ENCODE assay signal across 17 cellular contexts in genomic region chr7:108301387-108301786, GRCh38.
A peak's percentile ranks its signal among the peaks of the same experiment; 100 is the strongest.
DNase-seq lines count a peak whose midpoint lies in the region; ATAC-seq, FAIRE-seq and TF ChIP-seq lines count a peak whose summit lies in the region.
"Had no signal": no experiment of that assay in that cellular context is flagged by ENCODE, and none has a peak within 500 bp of the region (broad histone marks: within the 10 kb centered on the region; RNA-seq: fewer than 3 reads in every experiment).

No MANE protein-coding gene starts in this region.

- H3K27ac ChIP-seq in A549 (peak overlapping the region; percentile 10 to 43; a peak in 3 of 6 replicates), IMR-90 (ENCODE audit: insufficient read depth, low read length) (no peak overlapping the region), esophagus squamous epithelium (peak overlapping the region in 3 of 4 donors; percentile 35 to 75 (median 62)), trophoblast cell (ENCODE audit: low read depth, low read length) (no peak overlapping the region)

- intact Hi-C loops in IMR-90 (cut with micrococcal nuclease), result no loop called here
- intact Hi-C loops in esophagus squamous epithelium (cut with DNase I), result no loop called here

- H3K27me3 Mint-ChIP-seq in stimulated activated naive CD8-positive, alpha-beta T cell treated with anti-CD3 and anti-CD28 coated beads, Interleukin-15, amount 100 ng/mL, for 72 hours, result no peaks in the 10 kb centered on the region
- no peaks in the 10 kb centered on the region for H3K27me3 Mint-ChIP-seq in activated CD8-positive, alpha-beta T cell treated with anti-CD3 and anti-CD28 coated beads, Interleukin-2, amount 10 ng/mL, durations not matched to agents 7 days and 5 days (ENCODE audit: low read depth)
- H3K27me3 Mint-ChIP-seq: CD4-positive, CD25-positive, alpha-beta regulatory T cell had no signal

- H2AK5ac ChIP-seq in IMR-90 (ENCODE audit: low read depth, low read length), result no peak overlapping the region
- no peak overlapping the region for H2AK5ac ChIP-seq in trophoblast cell (ENCODE audit: low read length)

- H3K14ac ChIP-seq in IMR-90 (replicated peaks; ENCODE audit: low read depth, low read length) (no peak overlapping the region), trophoblast cell (ENCODE audit: low read length) (no peak overlapping the region)

- H3K4me1 Mint-ChIP-seq in stimulated activated naive CD8-positive, alpha-beta T cell treated with anti-CD3 and anti-CD28 coated beads, Interleukin-15, amount 100 ng/mL, for 72 hours, result peaks cover 9% of the 10 kb centered on the region
- H3K4me1 Mint-ChIP-seq in activated CD8-positive, alpha-beta T cell treated with anti-CD3 and anti-CD28 coated beads, Interleukin-2, amount 10 ng/mL, durations not matched to agents 7 days and 5 days (ENCODE audit: low read depth), result no peaks in the 10 kb centered on the region
- H3K4me1 Mint-ChIP-seq: CD4-positive, CD25-positive, alpha-beta regulatory T cell; H9 had no signal

- no peaks in the 10 kb centered on the region for H3K79me2 ChIP-seq in trophoblast cell (ENCODE audit: control insufficient read depth, insufficient read depth, low read length, poor library complexity)

- H3K79me1 ChIP-seq in IMR-90 (ENCODE audit: low read depth in 1 of 2, low read length in 2 of 2) (no peaks in the 10 kb centered on the region), trophoblast cell (ENCODE audit: low read length) (no peaks in the 10 kb centered on the region)

- H3K4me1 ChIP-seq in A549, result peaks cover 59% of the 10 kb centered on the region
- H3K4me1 ChIP-seq in IMR-90 (ENCODE audit: control insufficient read depth, insufficient read depth, low read length), result no peaks in the 10 kb centered on the region
- H3K4me1 ChIP-seq in esophagus squamous epithelium, result peaks cover 0 to 19% (median 0%) of the 10 kb centered on the region in 3 donors
- H3K4me1 ChIP-seq in trophoblast cell (ENCODE audit: control insufficient read depth in 1 of 2, insufficient read depth in 2 of 2, low read length in 2 of 2), result peaks cover 0 to 2% of the 10 kb centered on the region in 2 experiments

- no TSS peak for BruUV-seq in IMR-90 (replicated peaks; lab: Mats Ljungman, UMichigan)

- H3K4me3 ChIP-seq in A549, result no peak overlapping the region
- no peak overlapping the region for H3K4me3 ChIP-seq in IMR-90 (ENCODE audit: insufficient read depth, low read depth, low read length)
- H3K4me3 ChIP-seq in esophagus squamous epithelium, result no peak overlapping the region
- H3K4me3 ChIP-seq in trophoblast cell (ENCODE audit: low read depth, low read length), result no peak overlapping the region

- POLR2A ChIA-PET in A549 (lab: Yijun Ruan, JAX), result no interaction called here
- POLR2A ChIA-PET in IMR-90 (lab: Charles Lee; ENCODE audit: unreplicated experiment), result no interaction called here
- POLR2A ChIA-PET in activated CD8-positive, alpha-beta T cell treated with anti-CD3 and anti-CD28 coated beads, Interleukin-2, amount 10 ng/mL, durations not matched to agents 7 days and 5 days (lab: Charles Lee), result no interaction called here

- H4K8ac ChIP-seq in IMR-90 (ENCODE audit: low read depth in 2 of 2, low read length in 2 of 2) (no peak overlapping the region), trophoblast cell (ENCODE audit: low read depth, low read length) (no peak overlapping the region)

- H3K27me3 ChIP-seq in IMR-90 (ENCODE audit: control insufficient read depth, insufficient read depth, low read length) (peaks cover 2% of the 10 kb centered on the region), esophagus squamous epithelium (no peaks in the 10 kb centered on the region), trophoblast cell (ENCODE audit: insufficient read depth, low read length) (no peaks in the 10 kb centered on the region)
- H3K27me3 ChIP-seq: BE2C had no signal

- no peak overlapping the region for H4K5ac ChIP-seq in IMR-90 (ENCODE audit: low read depth, low read length)

- no peak overlapping the region for H2BK20ac ChIP-seq in IMR-90 (ENCODE audit: low read depth, low read length)

- no peaks in the 10 kb centered on the region for H3K36me3 Mint-ChIP-seq in activated CD8-positive, alpha-beta T cell treated with anti-CD3 and anti-CD28 coated beads, Interleukin-2, amount 10 ng/mL, durations not matched to agents 7 days and 5 days (ENCODE audit: low read depth)
- H3K36me3 Mint-ChIP-seq: CD4-positive, CD25-positive, alpha-beta regulatory T cell had no signal

- no peak overlapping the region for H3K18ac ChIP-seq in IMR-90 (ENCODE audit: low read depth, low read length)
- H3K18ac ChIP-seq in trophoblast cell (ENCODE audit: low read length), result no peak overlapping the region

- H3K4me2 ChIP-seq in A549, result no peak overlapping the region
- H3K4me2 ChIP-seq in IMR-90 (ENCODE audit: low read depth, low read length), result no peak overlapping the region
- H3K4me2 ChIP-seq in trophoblast cell (ENCODE audit: low read length), result no peak overlapping the region

- no peaks in the 10 kb centered on the region for H3K9me3 ChIP-seq in A549
- H3K9me3 ChIP-seq in IMR-90 (ENCODE audit: control insufficient read depth, insufficient read depth, low read length), result no peaks in the 10 kb centered on the region
- H3K9me3 ChIP-seq in esophagus squamous epithelium, result no peaks in the 10 kb centered on the region
- H3K9me3 ChIP-seq in trophoblast cell (ENCODE audit: insufficient read depth, low read depth, low read length), result no peaks in the 10 kb centered on the region
- H3K9me3 ChIP-seq: BE2C had no signal

- H2BK120ac ChIP-seq in IMR-90 (ENCODE audit: low read depth, low read length) (no peak overlapping the region), trophoblast cell (ENCODE audit: insufficient read depth, low read length, poor library complexity) (no peak overlapping the region)

- DNase-seq in A549 (ENCODE audit: low read depth in 1 of 2, low spot score in 1 of 2) (no peak), IMR-90 (no peak), esophagus squamous epithelium (lab: John Stamatoyannopoulos, UW) (no peak), trophoblast cell (peak; percentile 21 to 40)
- DNase-seq in stimulated activated naive CD8-positive, alpha-beta T cell treated with anti-CD3 and anti-CD28 coated beads, Interleukin-15, amount 100 ng/mL, for 72 hours, result no peak
- no peak for DNase-seq in activated CD8-positive, alpha-beta T cell treated with anti-CD3 and anti-CD28 coated beads, Interleukin-2, amount 10 ng/mL, durations not matched to agents 7 days and 5 days
- DNase-seq: 8988T; ACHN; BE2C; C1 segment of cervical spinal cord; Calu3; CD4-positive, CD25-positive, alpha-beta regulatory T cell; DMS79 treated with DMSO at 0.1 percent for 48 hours; GF-D8; H9 had no signal

- no peak for FAIRE-seq in A549 (lab: Jason Lieb, UNC)
- FAIRE-seq: H1 had no signal

- no peaks in the 10 kb centered on the region for H3K9me1 ChIP-seq in IMR-90 (ENCODE audit: insufficient read depth, low read length)

- no peak overlapping the region for H2AK9ac ChIP-seq in IMR-90 (replicated peaks; ENCODE audit: low read depth, low read length, poor library complexity)

- TF ChIP-seq RAD21 in A549 (conservative IDR thresholded peaks at IDR 0.05 in 1 of 2, IDR thresholded peaks at IDR 0.05 in 1 of 2) (no peak), IMR-90 (IDR thresholded peaks at IDR 0.05; ENCODE audit: low read length) (no peak)

- H3K4ac ChIP-seq in IMR-90 (ENCODE audit: low read depth, low read length) (no peak overlapping the region), trophoblast cell (ENCODE audit: low read depth, low read length) (no peak overlapping the region)

- no peak overlapping the region for H2BK15ac ChIP-seq in IMR-90 (ENCODE audit: low read depth, low read length)

- no peak overlapping the region for H3K9ac ChIP-seq in IMR-90 (ENCODE audit: low read depth, low read length)
- no peak overlapping the region for H3K9ac ChIP-seq in trophoblast cell (ENCODE audit: low read length)

- no peak overlapping the region for H4K12ac ChIP-seq in trophoblast cell (ENCODE audit: low read depth, low read length)

- H3K23ac ChIP-seq in IMR-90 (ENCODE audit: low read depth, low read length) (no peak overlapping the region), trophoblast cell (ENCODE audit: low read length) (no peak overlapping the region)

- TF ChIP-seq CTCF in A549 (IDR thresholded peaks at IDR 0.05), result no peak
- no peak for TF ChIP-seq CTCF in IMR-90 (conservative IDR thresholded peaks at IDR 0.05; ENCODE audit: low read depth, low read length)
- TF ChIP-seq CTCF in esophagus squamous epithelium (IDR thresholded peaks at IDR 0.05), result no peak

- H3K27ac Mint-ChIP-seq in stimulated activated naive CD8-positive, alpha-beta T cell treated with anti-CD3 and anti-CD28 coated beads, Interleukin-15, amount 100 ng/mL, for 72 hours, result no peak overlapping the region
- H3K27ac Mint-ChIP-seq in activated CD8-positive, alpha-beta T cell treated with anti-CD3 and anti-CD28 coated beads, Interleukin-2, amount 10 ng/mL, durations not matched to agents 7 days and 5 days, result no peak overlapping the region
- H3K27ac Mint-ChIP-seq: CD4-positive, CD25-positive, alpha-beta regulatory T cell; H9 had no signal

- no peak for TF ChIP-seq POLR2A in A549 (IDR thresholded peaks at IDR 0.05; ENCODE audit: low read length)
- TF ChIP-seq POLR2A in IMR-90 (IDR thresholded peaks at IDR 0.05; ENCODE audit: low read depth, low read length), result no peak
- TF ChIP-seq POLR2A in esophagus squamous epithelium (IDR thresholded peaks at IDR 0.05), result no peak

- TF ChIP-seq EP300 in A549 (IDR thresholded peaks at IDR 0.05), result no peak

- in situ Hi-C loops in IMR-90 (cut with MboI; ENCODE audit: low sequenced_read_pairs), result no loop called here

- no peaks in the 10 kb centered on the region for H4K20me1 ChIP-seq in IMR-90 (ENCODE audit: insufficient read depth, low read length)

- H3K4me3 Mint-ChIP-seq in stimulated activated naive CD8-positive, alpha-beta T cell treated with anti-CD3 and anti-CD28 coated beads, Interleukin-15, amount 100 ng/mL, for 72 hours, result no peak overlapping the region
- no peak overlapping the region for H3K4me3 Mint-ChIP-seq in activated CD8-positive, alpha-beta T cell treated with anti-CD3 and anti-CD28 coated beads, Interleukin-2, amount 10 ng/mL, durations not matched to agents 7 days and 5 days
- H3K4me3 Mint-ChIP-seq: CD4-positive, CD25-positive, alpha-beta regulatory T cell; H9 had no signal

- H2BK12ac ChIP-seq in trophoblast cell (ENCODE audit: low read length), result no peak overlapping the region

- peaks cover 0 to 7% of the 10 kb centered on the region in 2 donors for H3K9me3 Mint-ChIP-seq in stimulated activated naive CD8-positive, alpha-beta T cell treated with anti-CD3 and anti-CD28 coated beads, Interleukin-15, amount 100 ng/mL, for 72 hours
- no peaks in the 10 kb centered on the region for H3K9me3 Mint-ChIP-seq in activated CD8-positive, alpha-beta T cell treated with anti-CD3 and anti-CD28 coated beads, Interleukin-2, amount 10 ng/mL, durations not matched to agents 7 days and 5 days (ENCODE audit: insufficient read depth)
- H3K9me3 Mint-ChIP-seq: CD4-positive, CD25-positive, alpha-beta regulatory T cell; H9 had no signal

- dilution Hi-C loops in IMR-90 (cut with HindIII; ENCODE audit: low sequenced_read_pairs, unreplicated experiment), result no loop called here

- no peaks in the 10 kb centered on the region for H3K36me3 ChIP-seq in IMR-90 (ENCODE audit: control insufficient read depth, insufficient read depth, low read length)
- H3K36me3 ChIP-seq in esophagus squamous epithelium, result no peaks in the 10 kb centered on the region
- H3K36me3 ChIP-seq in trophoblast cell (ENCODE audit: control insufficient read depth in 1 of 2, insufficient read depth in 2 of 2, low read length in 2 of 2), result no peaks in the 10 kb centered on the region

- no peak overlapping the region for H4K91ac ChIP-seq in IMR-90 (ENCODE audit: insufficient read depth, low read depth, low read length)
- no peak overlapping the region for H4K91ac ChIP-seq in trophoblast cell (ENCODE audit: low read depth, low read length)

- H2BK5ac ChIP-seq in IMR-90 (ENCODE audit: low read depth, low read length, poor library complexity, severe bottlenecking) (no peak overlapping the region), trophoblast cell (ENCODE audit: low read depth, low read length, poor library complexity) (no peak overlapping the region)

- H2AFZ ChIP-seq in IMR-90 (replicated peaks; ENCODE audit: low read length, poor library complexity) (no peak overlapping the region), trophoblast cell (ENCODE audit: insufficient read depth, low read length, poor library complexity) (no peak overlapping the region)

- H3K56ac ChIP-seq in IMR-90 (ENCODE audit: extremely low read depth, insufficient read depth, low read length), result no peak overlapping the region

- 95% methylated on average over 2 of the region's 2 CpGs for WGBS in A549 (ENCODE audit: missing lambda C conversion rate)
- no CpG with 5 or more reads among the region's 2 CpGs for WGBS in IMR-90 (ENCODE audit: extremely low coverage in 2 of 2, insufficient read length in 1 of 2), 2 experiments
- WGBS in esophagus squamous epithelium, 2 donors, result 85 to 89% methylated on average over 2 of the region's 2 CpGs
- no CpG with 5 or more reads among the region's 2 CpGs for WGBS in trophoblast cell (ENCODE audit: extremely low coverage, insufficient coverage, insufficient read length)

- CTCF ChIA-PET in A549 (lab: Yijun Ruan, JAX) (no interaction called here), IMR-90 (lab: Yijun Ruan, JAX) (no interaction called here)
- CTCF ChIA-PET in activated CD8-positive, alpha-beta T cell treated with anti-CD3 and anti-CD28 coated beads, Interleukin-2, amount 10 ng/mL, durations not matched to agents 7 days and 5 days (lab: Charles Lee), result no interaction called here

- ATAC-seq in A549 (no peak), IMR-90 (ENCODE audit: low read depth) (no peak), GM19455 (IDR thresholded peaks at IDR 0.05; ENCODE audit: unreplicated experiment) (no peak)
- no peak for ATAC-seq in stimulated activated naive CD8-positive, alpha-beta T cell treated with anti-CD3 and anti-CD28 coated beads, Interleukin-15, amount 100 ng/mL, for 72 hours
- no peak for ATAC-seq in activated CD8-positive, alpha-beta T cell treated with anti-CD3 and anti-CD28 coated beads, Interleukin-2, amount 10 ng/mL, durations not matched to agents 7 days and 5 days

Comparison
In these comparisons a context has a peak if more than half of its experiments do, and no peak if none do; other contexts are left out.
1. DNase-seq: peak in trophoblast cell (2 of 2); none in A549 (0 of 2), IMR-90 (single experiment), esophagus squamous epithelium (single experiment), stimulated activated naive CD8-positive, alpha-beta T cell treated with anti-CD3 and anti-CD28 coated beads, Interleukin-15, amount 100 ng/mL, for 72 hours (0 of 2) and activated CD8-positive, alpha-beta T cell treated with anti-CD3 and anti-CD28 coated beads, Interleukin-2, amount 10 ng/mL, durations not matched to agents 7 days and 5 days (single experiment).
2. H3K27ac ChIP-seq: peak in A549 (2 of 2) and esophagus squamous epithelium (3 of 4); none in IMR-90 (single experiment) and trophoblast cell (single experiment).